In genomic region chr12:114004402-114004801, GRCh38 we compare ENCODE assay signal across 1 cellular context.
TF ChIP-seq lines count a peak whose summit lies in the region.

No MANE protein-coding gene starts in this region.

TF ChIP-seq in HCT116, 20 proteins besides CTCF, POLR2A, EP300 and RAD21:
- TF ChIP-seq EZH2 (IDR thresholded peaks at IDR 0.05) (peak; percentile 88; the same call in 1 of the 2 replicates), EGR1 (IDR thresholded peaks at IDR 0.05; ENCODE audit: low read depth) (no peak)
TF ChIP-seq in HCT116: peak in this region for 1.
